12 cellular contexts compared by ENCODE assay signal in genomic region chr3:66495633-66496032, GRCh38. TPM values are rescaled to one million over a fixed set of nuclear protein-coding genes. Genes with fewer than 3 reads are reported as not detected.
A peak's percentile ranks its signal among the peaks of the same experiment; 100 is the strongest.
DNase-seq lines count a peak whose midpoint lies in the region; ATAC-seq, FAIRE-seq and TF ChIP-seq lines count a peak whose summit lies in the region.
"Had no signal": no experiment of that assay in that cellular context is flagged by ENCODE, and none has a peak within 500 bp of the region (broad histone marks: within the 10 kb centered on the region; RNA-seq: fewer than 3 reads in every experiment).

No MANE protein-coding gene starts in this region.

- no peak for ATAC-seq in activated naive CD8-positive, alpha-beta T cell treated with anti-CD3 and anti-CD28 coated beads, Interleukin-2, amount 10 ng/mL, durations not matched to agents 7 days and 5 days (ENCODE audit: low read depth)
- ATAC-seq in lower lobe of right lung = no peak
- ATAC-seq in HG03025 (IDR thresholded peaks at IDR 0.05; ENCODE audit: low FRiP score, unreplicated experiment) = no peak
- no peak for ATAC-seq in GM19351 (IDR thresholded peaks at IDR 0.05; ENCODE audit: unreplicated experiment)

- no peak overlapping the region for H2AFZ ChIP-seq in astrocyte (ENCODE audit: low read depth, low read length)

- H3K9ac ChIP-seq in astrocyte (ENCODE audit: low read length) = peak overlapping the region; percentile 29

- intact Hi-C loops in lower lobe of right lung (cut with DNase I) = no loop called here
- intact Hi-C loops in transverse colon (cut with DNase I; ENCODE audit: low total_unique reads) = loop anchor here (5.0 kb wide), 1 partner anchor 88 kb away; no protein-coding TSS in a partner anchor

- no peak for DNase-seq in activated naive CD8-positive, alpha-beta T cell treated with anti-CD3 and anti-CD28 coated beads, Interleukin-2, amount 10 ng/mL, durations not matched to agents 7 days and 5 days
- no peak for DNase-seq in activated naive CD8-positive, alpha-beta T cell treated with anti-CD3 and anti-CD28 coated beads for 36 hours
- DNase-seq in astrocyte (ENCODE audit: low read depth) (no peak), lower lobe of right lung (no peak), transverse colon (peak; percentile 33), NCI-H524 treated with DMSO at 0.1 percent for 48 hours (lab: John Stamatoyannopoulos, UW) (no peak)
- DNase-seq: BE2C, IMR-90, SJCRH30 had no signal

- 32 to 42% methylated on average over 3 of the region's 3 CpGs for WGBS in transverse colon (ENCODE audit: low coverage in 1 of 2), 2 donors

- peak overlapping the region; percentile 54 for H3K4me2 ChIP-seq in astrocyte (ENCODE audit: low read length)

- peaks cover 5% of the 10 kb centered on the region for H3K36me3 Mint-ChIP-seq in activated naive CD8-positive, alpha-beta T cell treated with anti-CD3 and anti-CD28 coated beads, Interleukin-2, amount 10 ng/mL, durations not matched to agents 7 days and 5 days
- H3K36me3 Mint-ChIP-seq in activated naive CD8-positive, alpha-beta T cell treated with anti-CD3 and anti-CD28 coated beads for 36 hours = peaks cover 6% of the 10 kb centered on the region
- H3K36me3 Mint-ChIP-seq in astrocyte (ENCODE audit: low read depth, unreplicated experiment) = no peaks in the 10 kb centered on the region

- no peaks in the 10 kb centered on the region for H3K9me3 ChIP-seq in astrocyte (ENCODE audit: insufficient read depth, low read depth, low read length)
- H3K9me3 ChIP-seq in lower lobe of right lung = no peaks in the 10 kb centered on the region
- H3K9me3 ChIP-seq in transverse colon = no peaks in the 10 kb centered on the region
- H3K9me3 ChIP-seq: BE2C, SJCRH30 had no signal

- no peaks in the 10 kb centered on the region for H3K27me3 ChIP-seq in astrocyte (ENCODE audit: insufficient read depth, low read length)
- no peaks in the 10 kb centered on the region for H3K27me3 ChIP-seq in lower lobe of right lung (ENCODE audit: low read depth)
- H3K27me3 ChIP-seq in transverse colon = no peaks in the 10 kb centered on the region
- H3K27me3 ChIP-seq: SJCRH30 had no signal

- no peak for TF ChIP-seq EP300 in transverse colon (IDR thresholded peaks at IDR 0.05; ENCODE audit: low read depth)

- peaks cover 24% of the 10 kb centered on the region for H3K4me1 ChIP-seq in astrocyte (ENCODE audit: insufficient read depth, low read length)
- peaks cover 86% of the 10 kb centered on the region for H3K4me1 ChIP-seq in lower lobe of right lung
- H3K4me1 ChIP-seq in transverse colon = peaks cover 50 to 89% (median 72%) of the 10 kb centered on the region in 4 donors
- H3K4me1 ChIP-seq: BE2C had no signal

- H3K36me3 ChIP-seq in astrocyte (ENCODE audit: insufficient read depth, low read length) (no peaks in the 10 kb centered on the region), lower lobe of right lung (no peaks in the 10 kb centered on the region), transverse colon (no peaks in the 10 kb centered on the region)
- H3K36me3 ChIP-seq: BE2C, SJCRH30 had no signal

- peaks cover 22% of the 10 kb centered on the region for H3K27me3 Mint-ChIP-seq in activated naive CD8-positive, alpha-beta T cell treated with anti-CD3 and anti-CD28 coated beads, Interleukin-2, amount 10 ng/mL, durations not matched to agents 7 days and 5 days
- H3K27me3 Mint-ChIP-seq in activated naive CD8-positive, alpha-beta T cell treated with anti-CD3 and anti-CD28 coated beads for 36 hours = peaks cover 64% of the 10 kb centered on the region
- no peaks in the 10 kb centered on the region for H3K27me3 Mint-ChIP-seq in astrocyte (ENCODE audit: low read depth, unreplicated experiment)

- TF ChIP-seq POLR2A in transverse colon (IDR thresholded peaks at IDR 0.05) = no peak

- peaks cover 64% of the 10 kb centered on the region for H3K4me1 Mint-ChIP-seq in activated naive CD8-positive, alpha-beta T cell treated with anti-CD3 and anti-CD28 coated beads, Interleukin-2, amount 10 ng/mL, durations not matched to agents 7 days and 5 days
- peaks cover 50% of the 10 kb centered on the region for H3K4me1 Mint-ChIP-seq in activated naive CD8-positive, alpha-beta T cell treated with anti-CD3 and anti-CD28 coated beads for 36 hours
- peaks cover 67% of the 10 kb centered on the region for H3K4me1 Mint-ChIP-seq in astrocyte (ENCODE audit: low read depth, unreplicated experiment)

- H3K27ac ChIP-seq in astrocyte (ENCODE audit: low read depth, low read length) = no peak overlapping the region
- H3K27ac ChIP-seq in lower lobe of right lung = peak overlapping the region; percentile 19
- H3K27ac ChIP-seq in transverse colon = peak overlapping the region; percentile 94 to 99 (median 96)
- H3K27ac ChIP-seq: SJCRH30 had no signal

- POLR2A ChIA-PET in activated naive CD8-positive, alpha-beta T cell treated with anti-CD3 and anti-CD28 coated beads, Interleukin-2, amount 10 ng/mL, durations not matched to agents 7 days and 5 days (lab: Charles Lee) = no interaction called here

- H3K27ac Mint-ChIP-seq in activated naive CD8-positive, alpha-beta T cell treated with anti-CD3 and anti-CD28 coated beads, Interleukin-2, amount 10 ng/mL, durations not matched to agents 7 days and 5 days = no peak overlapping the region
- H3K27ac Mint-ChIP-seq in activated naive CD8-positive, alpha-beta T cell treated with anti-CD3 and anti-CD28 coated beads for 36 hours = no peak overlapping the region
- no peak overlapping the region for H3K27ac Mint-ChIP-seq in astrocyte (ENCODE audit: unreplicated experiment)

- no peak for FAIRE-seq in astrocyte (lab: Jason Lieb, UNC)
- FAIRE-seq: colon had no signal

- H3K79me2 ChIP-seq in astrocyte (ENCODE audit: insufficient read depth, low read length) = peaks cover 90% of the 10 kb centered on the region

- H3K4me3 ChIP-seq in astrocyte (ENCODE audit: insufficient read depth, low read depth, low read length) (no peak overlapping the region), lower lobe of right lung (no peak overlapping the region), transverse colon (peak overlapping the region in 1 of 4 donors; percentile 9)
- H3K4me3 ChIP-seq: SJCRH30 had no signal

- in situ Hi-C loops in transverse colon (cut with MboI; ENCODE audit: low pct_ligation_motif_present in 1 of 4, low pct_unique_long_range_greater_than_20kb in 1 of 4, low sequenced_read_pairs in 3 of 4) = no loop called here

- TF ChIP-seq CTCF in astrocyte (IDR thresholded peaks at IDR 0.05; ENCODE audit: insufficient read depth, low read depth, low read length) = no peak
- TF ChIP-seq CTCF in lower lobe of right lung (IDR thresholded peaks at IDR 0.05) = no peak
- no peak for TF ChIP-seq CTCF in transverse colon (IDR thresholded peaks at IDR 0.05)

- peak overlapping the region; percentile 48 for H3K4me3 Mint-ChIP-seq in activated naive CD8-positive, alpha-beta T cell treated with anti-CD3 and anti-CD28 coated beads, Interleukin-2, amount 10 ng/mL, durations not matched to agents 7 days and 5 days
- H3K4me3 Mint-ChIP-seq in activated naive CD8-positive, alpha-beta T cell treated with anti-CD3 and anti-CD28 coated beads for 36 hours = no peak overlapping the region
- H3K4me3 Mint-ChIP-seq in astrocyte (ENCODE audit: unreplicated experiment) = peak overlapping the region; percentile 18

- peaks cover 64% of the 10 kb centered on the region for H4K20me1 ChIP-seq in astrocyte (ENCODE audit: insufficient read depth, low read length)

- no peaks in the 10 kb centered on the region for H3K9me3 Mint-ChIP-seq in activated naive CD8-positive, alpha-beta T cell treated with anti-CD3 and anti-CD28 coated beads, Interleukin-2, amount 10 ng/mL, durations not matched to agents 7 days and 5 days
- H3K9me3 Mint-ChIP-seq in activated naive CD8-positive, alpha-beta T cell treated with anti-CD3 and anti-CD28 coated beads for 36 hours = peaks cover 1% of the 10 kb centered on the region
- no peaks in the 10 kb centered on the region for H3K9me3 Mint-ChIP-seq in astrocyte (ENCODE audit: unreplicated experiment)

RNA-seq across cellular contexts. Expression of gene LRIG1, which starts 5.2 kb away (rescaled TPM):
- 10 to 100 TPM; 17.9 to 27.0 TPM for total RNA-seq in activated naive CD8-positive, alpha-beta T cell treated with anti-CD3 and anti-CD28 coated beads, Interleukin-2, amount 10 ng/mL, durations not matched to agents 7 days and 5 days
- total RNA-seq in activated naive CD8-positive, alpha-beta T cell treated with anti-CD3 and anti-CD28 coated beads for 36 hours = 1 to 10 TPM; 8.2 to 8.5 TPM
- total RNA-seq in astrocyte (39.7 and 45.3 TPM in 2 replicates), lower lobe of right lung (54.2 TPM), transverse colon (10 to 100 TPM; 67.2 to 87.6 (median 79.3) TPM)
